In genomic region chr2:46187112-46187618, GRCh38 we compare ENCODE assay signal across 9 cellular contexts.
A peak's percentile ranks its signal among the peaks of the same experiment; 100 is the strongest.
DNase-seq lines count a peak whose midpoint lies in the region; ATAC-seq, FAIRE-seq and TF ChIP-seq lines count a peak whose summit lies in the region.
"Had no signal": no experiment of that assay in that cellular context is flagged by ENCODE, and none has a peak within 500 bp of the region (broad histone marks: within the 10 kb centered on the region; RNA-seq: fewer than 3 reads in every experiment).

No MANE protein-coding gene starts in this region.

- no peaks in the 10 kb centered on the region for H3K9me3 ChIP-seq in sigmoid colon

- no peak overlapping the region for H3K27ac Mint-ChIP-seq in Calu3 (ENCODE audit: unreplicated experiment)

- peaks cover 0 to 29% (median 25%) of the 10 kb centered on the region in 4 donors for H3K4me1 ChIP-seq in sigmoid colon

- no peak for TF ChIP-seq EP300 in sigmoid colon (IDR thresholded peaks at IDR 0.05)

- ATAC-seq in HG02610 (IDR thresholded peaks at IDR 0.05; ENCODE audit: unreplicated experiment) = peak; percentile 91

- H3K36me3 Mint-ChIP-seq in Calu3 (ENCODE audit: insufficient read depth, unreplicated experiment) = no peaks in the 10 kb centered on the region

- peak overlapping the region; percentile 61 to 86 (median 82) for H3K27ac ChIP-seq in sigmoid colon

- BruUV-seq in Calu3 (replicated peaks; lab: Mats Ljungman, UMichigan) = no TSS peak

- no peaks in the 10 kb centered on the region for H3K4me1 Mint-ChIP-seq in Calu3 (ENCODE audit: low read depth, unreplicated experiment)

- 5 to 25% methylated on average over 6 of the region's 6 CpGs for WGBS in sigmoid colon, 2 donors

- CTCF ChIA-PET in Calu3 (lab: Charles Lee) = no interaction called here

- no peaks in the 10 kb centered on the region for H3K27me3 ChIP-seq in sigmoid colon

- no peak overlapping the region for H3K4me3 Mint-ChIP-seq in Calu3 (ENCODE audit: low read depth, unreplicated experiment)

- TF ChIP-seq POLR2A in sigmoid colon (IDR thresholded peaks at IDR 0.05) = no peak

- DNase-seq in GM18507 (ENCODE audit: extremely low spot score, insufficient read length, low read depth) = peak; percentile 46
- peak; percentile 98 for DNase-seq in RPMI7951 (ENCODE audit: low read depth)
- peak; percentile 50 for DNase-seq in epidermal melanocyte (ENCODE audit: insufficient read length, low spot score)
- peak; percentile 83 for DNase-seq in sigmoid colon
- DNase-seq in kidney glomerular epithelial cell (lab: John Stamatoyannopoulos, UW) = no peak
- no peak for DNase-seq in NK-92 treated with Interleukin-12 subunit alpha and Interleukin-12 subunit beta, amount 100 ng/mL, for 24 hours (lab: John Stamatoyannopoulos, UW)
- no peak for DNase-seq in Calu3

- TF ChIP-seq CTCF in sigmoid colon (IDR thresholded peaks at IDR 0.05) = no peak
- TF ChIP-seq CTCF in Calu3 (IDR thresholded peaks at IDR 0.05; ENCODE audit: unreplicated experiment) = no peak

- intact Hi-C loops in sigmoid colon (cut with DNase I) (loop anchor here (5.0 to 10.0 kb wide), 2 partner anchors 110 to 178 kb away; partner anchors contain the start of gene EPAS1), Calu3 (cut with micrococcal nuclease; ENCODE audit: unreplicated experiment) (loop anchor here (10.0 kb wide), 1 partner anchor 178 kb away; no protein-coding TSS in a partner anchor)

- peak; percentile 95 for FAIRE-seq in GM18507 (lab: Jason Lieb, UNC)
- FAIRE-seq: TTC549 had no signal

- no peaks in the 10 kb centered on the region for H3K9me3 Mint-ChIP-seq in Calu3 (ENCODE audit: low read depth, unreplicated experiment)

- H3K27me3 Mint-ChIP-seq in Calu3 (ENCODE audit: unreplicated experiment) = no peaks in the 10 kb centered on the region

- H3K4me3 ChIP-seq in sigmoid colon = peak overlapping the region in 3 of 4 donors; percentile 13 to 34 (median 28)

- peaks cover 0 to 15% (median 0%) of the 10 kb centered on the region in 4 donors for H3K36me3 ChIP-seq in sigmoid colon

Comparison
In these comparisons a context has a peak if more than half of its experiments do, and no peak if none do; other contexts are left out.
1. DNase-seq: peak in GM18507 (single experiment), RPMI7951 (single experiment), epidermal melanocyte (single experiment) and sigmoid colon (single experiment); none in kidney glomerular epithelial cell (single experiment), NK-92 treated with Interleukin-12 subunit alpha and Interleukin-12 subunit beta, amount 100 ng/mL, for 24 hours (single experiment) and Calu3 (single experiment).